ENCODE assay signal across 20 cellular contexts in the genomic region with DNA sequence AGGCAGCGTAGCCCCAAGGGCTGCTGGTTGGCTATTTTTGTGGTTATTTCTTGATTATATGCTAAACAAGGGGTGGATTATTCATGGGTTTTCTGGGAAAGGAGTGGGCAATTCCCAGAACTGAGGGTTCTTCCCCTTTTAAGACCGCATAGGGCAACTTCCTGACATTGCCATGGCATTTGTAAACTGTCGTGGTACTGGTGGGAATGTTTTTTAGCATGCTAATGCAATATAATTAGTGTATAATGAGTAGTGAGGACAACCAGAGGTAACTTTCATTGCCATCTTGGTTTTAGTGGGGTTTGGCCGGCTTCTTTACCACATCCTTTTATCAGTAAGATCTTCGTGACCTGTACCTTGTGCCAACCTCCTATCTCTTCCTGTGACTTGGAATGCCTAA.
"Had no signal": no experiment of that assay in that cellular context is flagged by ENCODE, and none has a peak within 500 bp of the region (broad histone marks: within the 10 kb centered on the region; RNA-seq: fewer than 3 reads in every experiment).

No MANE protein-coding gene starts in this region.

- ATAC-seq: activated naive CD8-positive, alpha-beta T cell treated with anti-CD3 and anti-CD28 coated beads, Interleukin-2, amount 50 U/mL, for 24 hours; activated T-cell treated with anti-CD3 and anti-CD28 coated beads, Interleukin-2, amount 50 U/mL, for 4 hours; pancreas; psoas muscle; WTC11 had no signal

- H3K4me3 ChIP-seq: pancreas, psoas muscle, sigmoid colon had no signal

- H3K27me3 ChIP-seq: pancreas, sigmoid colon had no signal

- H3K36me3 ChIP-seq: pancreas, sigmoid colon had no signal

- H3K4me1 ChIP-seq: pancreas, psoas muscle, sigmoid colon had no signal

- H3K27ac ChIP-seq: pancreas, psoas muscle, sigmoid colon had no signal

- H3K9me3 ChIP-seq: pancreas, psoas muscle had no signal

- DNase-seq: activated CD4-positive, alpha-beta memory T cell treated with anti-CD3 and anti-CD28 coated beads, Interleukin-2, amount 10 ng/mL, durations not matched to agents 7 days and 5 days; activated CD4-positive, alpha-beta T cell treated with anti-CD3 and anti-CD28 coated beads for 1 hour; activated CD4-positive, alpha-beta T cell treated with anti-CD3 and anti-CD28 coated beads, Interleukin-2, amount 10 ng/mL, durations not matched to agents 7 days and 5 days; activated naive CD8-positive, alpha-beta T cell treated with anti-CD3 and anti-CD28 coated beads, Interleukin-2, amount 50 U/mL, for 24 hours; activated T-cell treated with anti-CD3 and anti-CD28 coated beads, Interleukin-2, amount 50 U/mL, for 4 hours; amygdala; effector memory CD4-positive, alpha-beta T cell; mammary epithelial cell; naive B cell; nephron progenitor cell; nucleus accumbens; pancreas; psoas muscle; sigmoid colon; small intestine; stimulated activated CD4-positive, alpha-beta T cell treated with anti-CD3 and anti-CD28 coated beads, Interleukin-1b, Interleukin-23, amount 100 ng/mL, for 48 hours; stimulated activated naive CD4-positive, alpha-beta T cell; T-helper 1 cell; trophoblast cell had no signal
